In the genomic region with DNA sequence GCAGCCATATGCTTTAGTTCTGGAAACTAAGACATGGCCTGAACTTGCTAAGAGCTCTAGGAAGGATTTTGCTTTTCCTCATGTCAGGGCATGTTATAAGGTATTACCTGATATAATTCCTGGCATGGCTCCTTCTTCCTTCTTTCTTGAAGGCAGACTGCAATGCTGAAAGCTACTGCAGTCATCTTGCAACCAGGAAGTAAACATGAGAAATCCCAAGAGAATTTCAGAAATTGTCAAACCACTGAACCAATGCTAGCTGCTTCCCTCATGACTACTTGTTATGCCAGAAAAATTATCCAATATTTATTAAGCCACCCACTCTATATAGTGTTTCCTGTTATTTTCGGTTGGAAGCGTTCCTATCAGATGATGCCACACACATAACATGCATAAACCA, we compare ENCODE assay signal across 25 cellular contexts.
DNase-seq lines count a peak whose midpoint lies in the region; FAIRE-seq and TF ChIP-seq lines count a peak whose summit lies in the region.
"Had no signal": no experiment of that assay in that cellular context is flagged by ENCODE, and none has a peak within 500 bp of the region (broad histone marks: within the 10 kb centered on the region; RNA-seq: fewer than 3 reads in every experiment).

No MANE protein-coding gene starts in this region.

- peak overlapping the region; percentile 46 for H2BK5ac ChIP-seq in mesenchymal stem cell (ENCODE audit: low read depth, low read length, poor library complexity, severe bottlenecking)

- H3K14ac ChIP-seq in mesenchymal stem cell (ENCODE audit: low read length in 2 of 2): no peak overlapping the region

- H3K4ac ChIP-seq in mesenchymal stem cell (ENCODE audit: low read depth in 1 of 2, low read length in 2 of 2): no peak overlapping the region

- FAIRE-seq in endothelial cell of umbilical vein (lab: Jason Lieb, UNC): peak; percentile 86
- FAIRE-seq: GM12892, islet of Langerhans had no signal

- POLR2A ChIA-PET in endothelial cell of umbilical vein (lab: Charles Lee): no interaction called here

- no peak overlapping the region for H2BK15ac ChIP-seq in mesenchymal stem cell (ENCODE audit: low read depth, poor library complexity, severe bottlenecking)

- intact Hi-C loops in endothelial cell of umbilical vein (cut with micrococcal nuclease) (no loop called here), transverse colon (cut with DNase I; ENCODE audit: low total_unique reads) (no loop called here)

- no peak overlapping the region for H3K9ac ChIP-seq in endothelial cell of umbilical vein (replicated peaks; ENCODE audit: extremely low read depth, insufficient read depth, low read length)
- H3K9ac ChIP-seq in mesenchymal stem cell (ENCODE audit: low read length): no peak overlapping the region

- H3K23ac ChIP-seq in mesenchymal stem cell (ENCODE audit: low read length in 2 of 2): no peak overlapping the region

- dilution Hi-C loops in endothelial cell of umbilical vein (cut with MboI; ENCODE audit: extremely low pct_ligation_motif_present, low sequenced_read_pairs): no loop called here

- peak overlapping the region; percentile 34 for H2AFZ ChIP-seq in endothelial cell of umbilical vein (ENCODE audit: low read depth, low read length)
- no peak overlapping the region for H2AFZ ChIP-seq in mesenchymal stem cell (ENCODE audit: low read depth, low read length)

- no peaks in the 10 kb centered on the region for H3K79me1 ChIP-seq in mesenchymal stem cell (replicated peaks; ENCODE audit: low read length, poor library complexity, severe bottlenecking)

- H3K36me3 ChIP-seq in endothelial cell of umbilical vein (ENCODE audit: control insufficient read depth in 2 of 2, extremely low read depth in 1 of 2, insufficient read depth in 2 of 2, low read length in 2 of 2): no peaks in the 10 kb centered on the region
- no peaks in the 10 kb centered on the region for H3K36me3 ChIP-seq in mesenchymal stem cell (ENCODE audit: control insufficient read depth in 1 of 2, insufficient read depth in 2 of 2, low read depth in 1 of 2, low read length in 2 of 2)
- no peaks in the 10 kb centered on the region for H3K36me3 ChIP-seq in transverse colon
- H3K36me3 ChIP-seq: vagina had no signal

- H3K27ac ChIP-seq in endothelial cell of umbilical vein (ENCODE audit: insufficient read depth, low read depth, low read length) (no peak overlapping the region), mesenchymal stem cell (ENCODE audit: low read length, poor library complexity, severe bottlenecking) (no peak overlapping the region), transverse colon (no peak overlapping the region)
- H3K27ac ChIP-seq: psoas muscle, vagina had no signal

- CTCF ChIA-PET in endothelial cell of umbilical vein (lab: Charles Lee): no interaction called here

- no peak for TF ChIP-seq CTCF in endothelial cell of umbilical vein (IDR thresholded peaks at IDR 0.05; ENCODE audit: extremely low read depth in 1 of 2, insufficient read depth in 1 of 2, low read depth in 1 of 2, low read length in 2 of 2)
- no peak for TF ChIP-seq CTCF in transverse colon (IDR thresholded peaks at IDR 0.05)

- H3K4me2 ChIP-seq in endothelial cell of umbilical vein (ENCODE audit: insufficient read depth, low read length) (no peak overlapping the region), mesenchymal stem cell (ENCODE audit: low read length, poor library complexity, severe bottlenecking) (no peak overlapping the region)

- H3K4me1 ChIP-seq in endothelial cell of umbilical vein (ENCODE audit: control insufficient read depth, extremely low read depth, insufficient read depth, low read length) (no peaks in the 10 kb centered on the region), mesenchymal stem cell (ENCODE audit: control insufficient read depth, insufficient read depth, low read depth, low read length) (no peaks in the 10 kb centered on the region), transverse colon (no peaks in the 10 kb centered on the region)
- H3K4me1 ChIP-seq: psoas muscle had no signal

- H4K91ac ChIP-seq in mesenchymal stem cell (ENCODE audit: low read length): no peak overlapping the region

- in situ Hi-C loops in Caki2 (cut with HindIII; ENCODE audit: low pct_unique_long_range_greater_than_20kb, low sequenced_read_pairs): no loop called here
- in situ Hi-C loops in transverse colon (cut with MboI; ENCODE audit: low pct_ligation_motif_present in 1 of 4, low pct_unique_long_range_greater_than_20kb in 1 of 4, low sequenced_read_pairs in 3 of 4): no loop called here

- no peak for TF ChIP-seq EP300 in transverse colon (IDR thresholded peaks at IDR 0.05; ENCODE audit: low read depth)

- no peaks in the 10 kb centered on the region for H3K9me3 ChIP-seq in endothelial cell of umbilical vein (replicated peaks; ENCODE audit: control insufficient read depth, insufficient read depth, low read length)
- H3K9me3 ChIP-seq in mesenchymal stem cell (ENCODE audit: control insufficient read depth, low read length): no peaks in the 10 kb centered on the region
- H3K9me3 ChIP-seq in transverse colon: no peaks in the 10 kb centered on the region
- H3K9me3 ChIP-seq: psoas muscle, vagina had no signal

- no peak overlapping the region for H4K8ac ChIP-seq in mesenchymal stem cell (ENCODE audit: low read length)

- no peak overlapping the region for H2BK12ac ChIP-seq in mesenchymal stem cell (ENCODE audit: low read length in 2 of 2)

- no peaks in the 10 kb centered on the region for H4K20me1 ChIP-seq in endothelial cell of umbilical vein (replicated peaks; ENCODE audit: control insufficient read depth, extremely low read depth, insufficient read depth, low read length)

- H3K4me3 ChIP-seq in endothelial cell of umbilical vein (replicated peaks in 1 of 3; ENCODE audit: insufficient read depth in 1 of 3, low read depth in 1 of 3, low read length in 3 of 3): no peak overlapping the region
- no peak overlapping the region for H3K4me3 ChIP-seq in mesenchymal stem cell (ENCODE audit: insufficient read depth in 1 of 2, low read depth in 1 of 2, low read length in 2 of 2)
- H3K4me3 ChIP-seq in transverse colon: no peak overlapping the region
- H3K4me3 ChIP-seq: dorsolateral prefrontal cortex, psoas muscle, vagina had no signal

- H3K9me1 ChIP-seq in endothelial cell of umbilical vein (replicated peaks; ENCODE audit: control insufficient read depth, extremely low read depth, insufficient read depth, low read length): no peaks in the 10 kb centered on the region

- H3K79me2 ChIP-seq in endothelial cell of umbilical vein (ENCODE audit: control insufficient read depth, insufficient read depth, low read length): no peaks in the 10 kb centered on the region

- H2BK120ac ChIP-seq in mesenchymal stem cell (ENCODE audit: low read depth, low read length): no peak overlapping the region

- H3K18ac ChIP-seq in mesenchymal stem cell (ENCODE audit: low read depth in 1 of 2, low read length in 2 of 2): no peak overlapping the region

- no CpG with 5 or more reads among the region's 2 CpGs for WGBS in mesenchymal stem cell
- 62 to 80% methylated on average over 2 of the region's 2 CpGs for WGBS in transverse colon (ENCODE audit: low coverage in 1 of 2), 2 donors

- TF ChIP-seq POLR2A in endothelial cell of umbilical vein (IDR thresholded peaks at IDR 0.05; ENCODE audit: low read depth, low read length) (no peak), transverse colon (IDR thresholded peaks at IDR 0.05) (no peak)

- H2AK5ac ChIP-seq in mesenchymal stem cell (ENCODE audit: low read length, severe bottlenecking): no peak overlapping the region

- BruUV-seq in endothelial cell of umbilical vein (replicated peaks; lab: Mats Ljungman, UMichigan): no TSS peak

- H3K27me3 ChIP-seq in endothelial cell of umbilical vein (ENCODE audit: control insufficient read depth in 2 of 2, insufficient read depth in 2 of 2, low read length in 2 of 2) (no peaks in the 10 kb centered on the region), mesenchymal stem cell (ENCODE audit: control insufficient read depth in 1 of 2, insufficient read depth in 1 of 2, low read length in 2 of 2) (no peaks in the 10 kb centered on the region), transverse colon (no peaks in the 10 kb centered on the region)
- H3K27me3 ChIP-seq: dorsolateral prefrontal cortex, vagina had no signal

- DNase-seq in Caki2 (ENCODE audit: low read depth) (peak; percentile 34), NCI-H69 (lab: John Stamatoyannopoulos, UW) (peak; percentile 58), endothelial cell of umbilical vein (ENCODE audit: low read depth, low spot score) (peak; percentile 80), mesenchymal stem cell (no peak), transverse colon (no peak), NCI-H345 treated with DMSO at 0.1 percent for 48 hours (lab: John Stamatoyannopoulos, UW; ENCODE audit: unreplicated experiment) (no peak), RKO (ENCODE audit: low spot score) (no peak)
- DNase-seq in activated T-cell treated with anti-CD3 and anti-CD28 coated beads, Interleukin-2, amount 50 U/mL, for 1 hour: no peak
- DNase-seq: activated CD4-positive, alpha-beta T cell treated with anti-CD3 and anti-CD28 coated beads, Interleukin-2, amount 50 U/mL, for 1 hour; activated CD8-positive, alpha-beta memory T cell treated with anti-CD3 and anti-CD28 coated beads, Interleukin-2, amount 10 ng/mL, durations not matched to agents 7 days and 5 days; activated naive CD4-positive, alpha-beta T cell treated with anti-CD3 and anti-CD28 coated beads, Interleukin-2, amount 10 ng/mL, durations not matched to agents 7 days and 5 days; C1 segment of cervical spinal cord; dorsolateral prefrontal cortex; H7; hippocampal formation; Karpas-422; NCI-H1694 treated with DMSO at 0.1 percent for 48 hours; NCI-H2227 treated with DMSO at 0.1 percent for 48 hours; psoas muscle; SHP77 treated with DMSO at 0.1 percent for 48 hours; SW 1271; T1000 had no signal

TF ChIP-seq in endothelial cell of umbilical vein, 7 proteins besides CTCF, POLR2A, EP300 and RAD21:
- TF ChIP-seq JUN (IDR thresholded peaks at IDR 0.05; ENCODE audit: borderline replicate concordance, insufficient read depth, insufficient read length, low read depth) (peak; percentile 48), EZH2 (IDR thresholded peaks at IDR 0.05; ENCODE audit: borderline replicate concordance, low read depth, low read length, severe bottlenecking) (no peak)

Comparison
In these comparisons a context has a peak if more than half of its experiments do, and no peak if none do; other contexts are left out.
1. DNase-seq: peak in Caki2 (single experiment), NCI-H69 (single experiment) and endothelial cell of umbilical vein (single experiment); none in mesenchymal stem cell (single experiment), transverse colon (single experiment), NCI-H345 treated with DMSO at 0.1 percent for 48 hours (single experiment), RKO (single experiment) and activated T-cell treated with anti-CD3 and anti-CD28 coated beads, Interleukin-2, amount 50 U/mL, for 1 hour (single experiment).